Comparison of ENCODE assay signal across 8 cellular contexts in genomic region chr21:44872568-44873355, GRCh38. TPM values are rescaled to one million over a fixed set of nuclear protein-coding genes. Genes with fewer than 3 reads are reported as not detected.
DNase-seq lines count a peak whose midpoint lies in the region; ATAC-seq, FAIRE-seq and TF ChIP-seq lines count a peak whose summit lies in the region.

No MANE protein-coding gene starts in this region.

- H2BK15ac ChIP-seq in mesendoderm (replicated peaks; ENCODE audit: low read depth): no peak overlapping the region

- ATAC-seq in A549 (peak; percentile 3 to 5; a peak in 2 of 6 replicates), GM18498 (IDR thresholded peaks at IDR 0.05; ENCODE audit: unreplicated experiment) (peak; percentile 5), upper lobe of right lung (no peak), HG03342 (IDR thresholded peaks at IDR 0.05; ENCODE audit: unreplicated experiment) (no peak)

- peaks cover 52% of the 10 kb centered on the region for H3K4me1 ChIP-seq in A549
- peaks cover 43% of the 10 kb centered on the region for H3K4me1 ChIP-seq in SJCRH30
- H3K4me1 ChIP-seq in endocrine pancreas (ENCODE audit: control insufficient read depth, insufficient read depth, low read length): peaks cover 5% of the 10 kb centered on the region
- peaks cover 16% of the 10 kb centered on the region for H3K4me1 ChIP-seq in mesendoderm (ENCODE audit: control insufficient read depth, low read depth, low read length)
- peaks cover 49% of the 10 kb centered on the region for H3K4me1 ChIP-seq in upper lobe of right lung

- WGBS in A549 (ENCODE audit: missing lambda C conversion rate): 1% methylated on average over 15 of the region's 66 CpGs
- no CpG with 5 or more reads among the region's 66 CpGs for WGBS in mesendoderm (ENCODE audit: extremely low coverage, insufficient coverage, low lambda C conversion rate)

- no peak for FAIRE-seq in A549 (lab: Jason Lieb, UNC)

- H3K79me1 ChIP-seq in mesendoderm (ENCODE audit: low read length): peaks cover 13% of the 10 kb centered on the region

- no peak for TF ChIP-seq RAD21 in A549 (conservative IDR thresholded peaks at IDR 0.05 in 1 of 2, IDR thresholded peaks at IDR 0.05 in 1 of 2)

- no peak for TF ChIP-seq EP300 in A549 (IDR thresholded peaks at IDR 0.05)

- peak overlapping the region; percentile 95 for H3K56ac ChIP-seq in mesendoderm (ENCODE audit: low read length)

- TF ChIP-seq CTCF in A549 (IDR thresholded peaks at IDR 0.05) (no peak), upper lobe of right lung (IDR thresholded peaks at IDR 0.05) (peak; percentile 1)

- H3K4me3 ChIP-seq in A549 (peak overlapping the region; percentile 86), SJCRH30 (peak overlapping the region; percentile 80), endocrine pancreas (ENCODE audit: control insufficient read depth, insufficient read depth, low read length) (no peak overlapping the region), mesendoderm (ENCODE audit: low read length) (peak overlapping the region; percentile 89), upper lobe of right lung (peak overlapping the region; percentile 76)

- H3K23ac ChIP-seq in mesendoderm (ENCODE audit: low read length): peak overlapping the region; percentile 99

- no peaks in the 10 kb centered on the region for H3K9me3 ChIP-seq in A549
- H3K9me3 ChIP-seq in SJCRH30 (replicated peaks): no peaks in the 10 kb centered on the region
- H3K9me3 ChIP-seq in endocrine pancreas (ENCODE audit: control insufficient read depth, low read length): no peaks in the 10 kb centered on the region
- no peaks in the 10 kb centered on the region for H3K9me3 ChIP-seq in upper lobe of right lung

- H3K36me3 ChIP-seq in SJCRH30 (no peaks in the 10 kb centered on the region), endocrine pancreas (ENCODE audit: control insufficient read depth, insufficient read depth, low read length) (no peaks in the 10 kb centered on the region), mesendoderm (ENCODE audit: control insufficient read depth, insufficient read depth, low read length) (no peaks in the 10 kb centered on the region), upper lobe of right lung (no peaks in the 10 kb centered on the region)

- intact Hi-C loops in upper lobe of right lung (cut with DNase I): no loop called here

- no peak overlapping the region for H4K5ac ChIP-seq in mesendoderm (ENCODE audit: low read length)

- no peak overlapping the region for H3K4ac ChIP-seq in mesendoderm (ENCODE audit: low read depth, low read length)

- H4K8ac ChIP-seq in mesendoderm (ENCODE audit: low read depth, low read length): no peak overlapping the region

- TF ChIP-seq POLR2A in A549 (IDR thresholded peaks at IDR 0.05; ENCODE audit: low read length): no peak

- H3K27me3 ChIP-seq in SJCRH30 (no peaks in the 10 kb centered on the region), endocrine pancreas (ENCODE audit: control insufficient read depth, insufficient read depth, low read length) (no peaks in the 10 kb centered on the region), mesendoderm (ENCODE audit: insufficient read depth, low read length, poor library complexity) (no peaks in the 10 kb centered on the region), upper lobe of right lung (no peaks in the 10 kb centered on the region)

- H2BK5ac ChIP-seq in mesendoderm (ENCODE audit: low read length): no peak overlapping the region

- peak overlapping the region; percentile 82 for H3K9ac ChIP-seq in endocrine pancreas (ENCODE audit: control insufficient read depth, insufficient read depth, low read length)
- peak overlapping the region; percentile 93 for H3K9ac ChIP-seq in mesendoderm (ENCODE audit: low read length)

- H3K79me2 ChIP-seq in mesendoderm (ENCODE audit: control insufficient read depth, insufficient read depth, low read length): peaks cover 52% of the 10 kb centered on the region

- CTCF ChIA-PET in A549 (lab: Yijun Ruan, JAX): interaction anchor here (1.0 to 2.7 kb wide), 3 partner anchors 55 to 73 kb away, joined by 3 to 7 read pairs (median 3); no protein-coding TSS in a partner anchor

- peak overlapping the region; percentile 99 for H3K4me2 ChIP-seq in A549
- peak overlapping the region; percentile 87 for H3K4me2 ChIP-seq in mesendoderm (ENCODE audit: low read length)

- DNase-seq in A549 (ENCODE audit: low read depth in 1 of 2, low spot score in 1 of 2) (no peak), SJCRH30 (peak in 1 of 2 experiments; percentile 48), mesendoderm (peak; percentile 47), upper lobe of right lung (peak; percentile 79), NCI-H774 (lab: John Stamatoyannopoulos, UW) (no peak)

- POLR2A ChIA-PET in A549 (lab: Yijun Ruan, JAX): interaction anchor here (0.6 to 2.3 kb wide), 8 partner anchors 10 to 1009 kb away, joined by 3 to 28 read pairs (median 3); partner anchors contain the start of genes SLX9 and UBE2G2

- H3K27ac ChIP-seq in A549 (peak overlapping the region; percentile 92 to 97), SJCRH30 (peak overlapping the region; percentile 68), mesendoderm (ENCODE audit: low read depth, low read length) (peak overlapping the region; percentile 59), upper lobe of right lung (peak overlapping the region; percentile 97)

- no peak overlapping the region for H2AK5ac ChIP-seq in mesendoderm (ENCODE audit: low read length)

- no peak overlapping the region for H2BK120ac ChIP-seq in mesendoderm (ENCODE audit: low read depth, low read length)

- no peak overlapping the region for H3K18ac ChIP-seq in mesendoderm (ENCODE audit: low read length)

TF ChIP-seq in A549, 52 proteins besides CTCF, POLR2A, EP300 and RAD21:
- TF ChIP-seq ZFP36 (IDR thresholded peaks at IDR 0.05; ENCODE audit: borderline replicate concordance, partially characterized antibody) (no peak), GATA3 (IDR thresholded peaks at IDR 0.05; ENCODE audit: borderline replicate concordance) (no peak), FOSL2 (IDR thresholded peaks at IDR 0.05) (no peak), FOSL2 (CRISPR knock-in tag; IDR thresholded peaks at IDR 0.05) (no peak), E2F6 (IDR thresholded peaks at IDR 0.05; ENCODE audit: borderline replicate concordance, low read depth) (no peak), FOXS1 (CRISPR knock-in tag; IDR thresholded peaks at IDR 0.05) (no peak), KDM1A (IDR thresholded peaks at IDR 0.05; ENCODE audit: low read depth) (no peak), RNF2 (IDR thresholded peaks at IDR 0.05; ENCODE audit: borderline replicate concordance, low read depth) (no peak)
TF ChIP-seq in A549: peak in this region for 0.

RNA-seq across cellular contexts. Expression of gene PTTG1IP, which starts 0.7 kb away (rescaled TPM):
- polyA plus RNA-seq in A549 (2011; rRNA removed) (97.6 and 99.4 TPM in 2 replicates), A549 (2017; fragmentation: RNase III; extraction: RNeasy Plus Mini Kit Qiagen cat#74134 plus additional on column Dnase treatment) (93.2 to 103 TPM (median 98.7 TPM) in 3 replicates)
- 49.3 and 65.6 TPM in 2 replicates for polyA plus RNA-seq in A549 (2012; cell fraction: cytosol; rRNA removed)
- 52.1 and 60.9 TPM in 2 replicates for polyA plus RNA-seq in A549 (2012; cell fraction: nucleus; rRNA removed)
- polyA minus RNA-seq in A549 (2011; rRNA and poly(A)+ RNA removed): 51.4 and 52.1 TPM in 2 replicates
- total RNA-seq in SJCRH30 (2014; rRNA removed; shearing (Covaris generic)): 195 TPM in 2 replicates
- 106 TPM for polyA plus RNA-seq in mesendoderm (2013, experiment 1 of 2)
- polyA plus RNA-seq in mesendoderm (2013, experiment 2 of 2): 104 TPM
- total RNA-seq in upper lobe of right lung: 244 TPM

RNA-seq across cellular contexts. Expression of gene ITGB2, which starts 47.9 kb away (rescaled TPM):
- polyA plus RNA-seq in A549 (2011; rRNA removed): 0.59 and 0.62 TPM in 2 replicates
- polyA plus RNA-seq in A549 (2012; cell fraction: cytosol; rRNA removed): 0.27 and 0.32 TPM in 2 replicates
- 0.65 and 1.1 TPM in 2 replicates for polyA plus RNA-seq in A549 (2012; cell fraction: nucleus; rRNA removed)
- polyA plus RNA-seq in A549 (2017; fragmentation: RNase III; extraction: RNeasy Plus Mini Kit Qiagen cat#74134 plus additional on column Dnase treatment): 0.34 to 0.54 TPM (median 0.46 TPM) in 3 replicates
- 0.29 and 1.1 TPM in 2 replicates for polyA minus RNA-seq in A549 (2011; rRNA and poly(A)+ RNA removed)
- total RNA-seq in SJCRH30 (2014; rRNA removed; shearing (Covaris generic)): 38.8 and 42.4 TPM in 2 replicates
- 1.0 TPM for polyA plus RNA-seq in mesendoderm (2013, experiment 1 of 2)
- polyA plus RNA-seq in mesendoderm (2013, experiment 2 of 2): 1.1 TPM
- total RNA-seq in upper lobe of right lung: 370 TPM

RNA-seq across cellular contexts. Expression of gene SUMO3, which starts 54.9 kb away (rescaled TPM):
- 77.7 and 110 TPM in 2 replicates for polyA plus RNA-seq in A549 (2011; rRNA removed)
- polyA plus RNA-seq in A549 (2012; cell fraction: cytosol; rRNA removed): 74.6 and 79.7 TPM in 2 replicates
- 24.9 and 31.6 TPM in 2 replicates for polyA plus RNA-seq in A549 (2012; cell fraction: nucleus; rRNA removed)
- 69.2 to 79.4 TPM (median 78.4 TPM) in 3 replicates for polyA plus RNA-seq in A549 (2017; fragmentation: RNase III; extraction: RNeasy Plus Mini Kit Qiagen cat#74134 plus additional on column Dnase treatment)
- polyA minus RNA-seq in A549 (2011; rRNA and poly(A)+ RNA removed): 43.1 and 45.5 TPM in 2 replicates
- total RNA-seq in SJCRH30 (2014; rRNA removed; shearing (Covaris generic)): 70.3 and 76.9 TPM in 2 replicates
- 156 TPM for polyA plus RNA-seq in mesendoderm (2013, experiment 1 of 2)
- 154 TPM for polyA plus RNA-seq in mesendoderm (2013, experiment 2 of 2)
- 85.0 TPM for total RNA-seq in upper lobe of right lung

Comparison
In these comparisons a context has a peak if more than half of its experiments do, and no peak if none do; other contexts are left out.
1. ATAC-seq: peak in A549 (2 of 2) and GM18498 (single experiment); none in upper lobe of right lung (single experiment) and HG03342 (single experiment).
2. DNase-seq: peak in mesendoderm (single experiment) and upper lobe of right lung (single experiment); none in A549 (0 of 2) and NCI-H774 (single experiment).
3. Peak in every context shown above with its lines, with median percentiles within 50 percentile points of each other: H3K27ac ChIP-seq.